Comparison of ENCODE assay signal across 13 cellular contexts in genomic region chr20:32382102-32382950, GRCh38. TPM values are rescaled to one million over a fixed set of nuclear protein-coding genes. Genes with fewer than 3 reads are reported as not detected.
DNase-seq lines count a peak whose midpoint lies in the region; FAIRE-seq and TF ChIP-seq lines count a peak whose summit lies in the region.
"Had no signal": no experiment of that assay in that cellular context is flagged by ENCODE, and none has a peak within 500 bp of the region (broad histone marks: within the 10 kb centered on the region; RNA-seq: fewer than 3 reads in every experiment).

No MANE protein-coding gene starts in this region.

- no peak overlapping the region for H3K4me3 Mint-ChIP-seq in activated CD4-positive, alpha-beta T cell treated with anti-CD3 and anti-CD28 coated beads, Interleukin-2, amount 10 ng/mL, durations not matched to agents 7 days and 5 days
- H3K4me3 Mint-ChIP-seq in Calu3 (ENCODE audit: low read depth, unreplicated experiment), result no peak overlapping the region
- H3K4me3 Mint-ChIP-seq: CD4-positive, alpha-beta memory T cell had no signal

- no peaks in the 10 kb centered on the region for H3K9me3 ChIP-seq in small intestine (ENCODE audit: control insufficient read depth, low read depth)

- POLR2A ChIA-PET in activated CD4-positive, alpha-beta T cell treated with anti-CD3 and anti-CD28 coated beads, Interleukin-2, amount 10 ng/mL, durations not matched to agents 7 days and 5 days (lab: Charles Lee), result no interaction called here

- peaks cover 37% of the 10 kb centered on the region for H3K36me3 Mint-ChIP-seq in activated CD4-positive, alpha-beta T cell treated with anti-CD3 and anti-CD28 coated beads, Interleukin-2, amount 10 ng/mL, durations not matched to agents 7 days and 5 days (ENCODE audit: low read depth)
- peaks cover 10% of the 10 kb centered on the region for H3K36me3 Mint-ChIP-seq in Calu3 (ENCODE audit: insufficient read depth, unreplicated experiment)

- WGBS in small intestine, 3 donors, result 57 to 72% (median 72%) methylated on average over 11 of the region's 11 CpGs

- no peaks in the 10 kb centered on the region for H3K4me1 ChIP-seq in small intestine (ENCODE audit: control insufficient read depth in 2 of 2, insufficient read depth in 1 of 2, low read depth in 1 of 2, low read length in 1 of 2)

- FAIRE-seq in small intestine (lab: Jason Lieb, UNC), result no peak

- CTCF ChIA-PET in activated CD4-positive, alpha-beta T cell treated with anti-CD3 and anti-CD28 coated beads, Interleukin-2, amount 10 ng/mL, durations not matched to agents 7 days and 5 days (lab: Charles Lee), result no interaction called here
- CTCF ChIA-PET in Calu3 (lab: Charles Lee), result no interaction called here

- no peaks in the 10 kb centered on the region for H3K27me3 ChIP-seq in small intestine (ENCODE audit: control insufficient read depth in 2 of 2, insufficient read depth in 2 of 2, low read length in 2 of 2)

- no peaks in the 10 kb centered on the region for H3K9me3 Mint-ChIP-seq in activated CD4-positive, alpha-beta T cell treated with anti-CD3 and anti-CD28 coated beads, Interleukin-2, amount 10 ng/mL, durations not matched to agents 7 days and 5 days
- H3K9me3 Mint-ChIP-seq in Calu3 (ENCODE audit: low read depth, unreplicated experiment), result no peaks in the 10 kb centered on the region
- H3K9me3 Mint-ChIP-seq: CD4-positive, alpha-beta memory T cell had no signal

- H3K27me3 Mint-ChIP-seq in activated CD4-positive, alpha-beta T cell treated with anti-CD3 and anti-CD28 coated beads, Interleukin-2, amount 10 ng/mL, durations not matched to agents 7 days and 5 days, result no peaks in the 10 kb centered on the region
- H3K27me3 Mint-ChIP-seq in Calu3 (ENCODE audit: unreplicated experiment), result no peaks in the 10 kb centered on the region
- H3K27me3 Mint-ChIP-seq: CD4-positive, alpha-beta memory T cell had no signal

- H3K4me3 ChIP-seq in epithelial cell of esophagus (ENCODE audit: low read length) (no peak overlapping the region), small intestine (ENCODE audit: low read depth in 1 of 2, low read length in 2 of 2) (no peak overlapping the region)

- no TSS peak for BruUV-seq in Calu3 (replicated peaks; lab: Mats Ljungman, UMichigan)

- DNase-seq in activated CD4-positive, alpha-beta T cell treated with anti-CD3 and anti-CD28 coated beads, Interleukin-2, amount 10 ng/mL, durations not matched to agents 7 days and 5 days, result no peak
- no peak for DNase-seq in activated CD4-positive, alpha-beta T cell treated with anti-CD3 and anti-CD28 coated beads for 4 hours
- peak; percentile 63 for DNase-seq in NCI-H2171 (lab: John Stamatoyannopoulos, UW)
- DNase-seq in epithelial cell of esophagus (ENCODE audit: low read depth), result peak; percentile 18
- DNase-seq in small intestine, result peak; percentile 34
- DNase-seq in hepatic stellate cell (ENCODE audit: low spot score), result no peak
- no peak for DNase-seq in glomerular visceral epithelial cell (ENCODE audit: extremely low spot score)
- DNase-seq in Calu3, result no peak
- DNase-seq: CD4-positive, alpha-beta memory T cell; DMS79 treated with DMSO at 0.1 percent for 48 hours; NCI-H1436; NCI-H2029 treated with DMSO at 0.1 percent for 48 hours; Right ventricle myocardium superior had no signal

- TF ChIP-seq CTCF in epithelial cell of esophagus (IDR thresholded peaks at IDR 0.05; ENCODE audit: insufficient read depth, low read depth, low read length, missing control alignments), result no peak
- TF ChIP-seq CTCF in Calu3 (IDR thresholded peaks at IDR 0.05; ENCODE audit: unreplicated experiment), result no peak

- H3K4me1 Mint-ChIP-seq in activated CD4-positive, alpha-beta T cell treated with anti-CD3 and anti-CD28 coated beads, Interleukin-2, amount 10 ng/mL, durations not matched to agents 7 days and 5 days, result peaks cover 34% of the 10 kb centered on the region
- H3K4me1 Mint-ChIP-seq in Calu3 (ENCODE audit: low read depth, unreplicated experiment), result no peaks in the 10 kb centered on the region

- peaks cover 0 to 2% of the 10 kb centered on the region in 2 donors for H3K36me3 ChIP-seq in small intestine (ENCODE audit: control insufficient read depth in 2 of 2, insufficient read depth in 2 of 2, low read length in 2 of 2)

- peak overlapping the region; percentile 41 for H3K27ac Mint-ChIP-seq in activated CD4-positive, alpha-beta T cell treated with anti-CD3 and anti-CD28 coated beads, Interleukin-2, amount 10 ng/mL, durations not matched to agents 7 days and 5 days
- H3K27ac Mint-ChIP-seq in Calu3 (ENCODE audit: unreplicated experiment), result no peak overlapping the region

- intact Hi-C loops in Calu3 (cut with micrococcal nuclease; ENCODE audit: unreplicated experiment), result no loop called here

- no peak overlapping the region for H3K27ac ChIP-seq in small intestine (ENCODE audit: low read depth in 1 of 2, low read length in 1 of 2)

RNA-seq across cellular contexts. Expression of gene ASXL1, which starts 24.2 kb away (rescaled TPM):
- total RNA-seq in activated CD4-positive, alpha-beta T cell treated with anti-CD3 and anti-CD28 coated beads, Interleukin-2, amount 10 ng/mL, durations not matched to agents 7 days and 5 days, result 100 to 1,000 TPM; 110 TPM
- 10 to 100 TPM; 16.8 to 21.1 (median 20.1) TPM for polyA plus RNA-seq in small intestine
- 120 and 123 TPM in 2 replicates for total RNA-seq in Calu3 (2022)

Comparison
In these comparisons a context has a peak if more than half of its experiments do, and no peak if none do; other contexts are left out.
1. DNase-seq: peak in NCI-H2171 (single experiment), epithelial cell of esophagus (single experiment) and small intestine (single experiment); none in activated CD4-positive, alpha-beta T cell treated with anti-CD3 and anti-CD28 coated beads, Interleukin-2, amount 10 ng/mL, durations not matched to agents 7 days and 5 days (single experiment), activated CD4-positive, alpha-beta T cell treated with anti-CD3 and anti-CD28 coated beads for 4 hours (0 of 2), hepatic stellate cell (single experiment), glomerular visceral epithelial cell (single experiment) and Calu3 (single experiment).